Comparison of ENCODE assay signal across 13 cellular contexts in genomic region chr21:15788847-15789548, GRCh38. TPM values are rescaled to one million over a fixed set of nuclear protein-coding genes. Genes with fewer than 3 reads are reported as not detected.
DNase-seq lines count a peak whose midpoint lies in the region; TF ChIP-seq lines count a peak whose summit lies in the region.
"Had no signal": no experiment of that assay in that cellular context is flagged by ENCODE, and none has a peak within 500 bp of the region (broad histone marks: within the 10 kb centered on the region; RNA-seq: fewer than 3 reads in every experiment).

No MANE protein-coding gene starts in this region.

- H3K27me3 ChIP-seq in kidney epithelial cell (ENCODE audit: control insufficient read depth, insufficient read depth, low read length) (no peaks in the 10 kb centered on the region), neural progenitor cell (no peaks in the 10 kb centered on the region)
- H3K27me3 ChIP-seq: suprapubic skin had no signal

- H3K4me1 Mint-ChIP-seq in neural progenitor cell = no peaks in the 10 kb centered on the region

- H3K27ac Mint-ChIP-seq in neural progenitor cell = no peak overlapping the region

- H3K36me3 ChIP-seq in kidney epithelial cell (ENCODE audit: control insufficient read depth, insufficient read depth, low read length) (no peaks in the 10 kb centered on the region), neural progenitor cell (no peaks in the 10 kb centered on the region)
- H3K36me3 ChIP-seq: suprapubic skin had no signal

- H3K4me2 ChIP-seq in neural progenitor cell = no peak overlapping the region

- no peak overlapping the region for H3K4me3 Mint-ChIP-seq in neural progenitor cell

- no peaks in the 10 kb centered on the region for H3K79me2 ChIP-seq in neural progenitor cell (ENCODE audit: low read depth)

- H4K20me1 ChIP-seq in neural progenitor cell (ENCODE audit: low read depth) = no peaks in the 10 kb centered on the region

- no peaks in the 10 kb centered on the region for H3K9me3 ChIP-seq in neural progenitor cell (ENCODE audit: low read depth)
- H3K9me3 ChIP-seq: suprapubic skin had no signal

- H3K4me1 ChIP-seq in neural progenitor cell = no peaks in the 10 kb centered on the region
- H3K4me1 ChIP-seq: suprapubic skin had no signal

- no peaks in the 10 kb centered on the region for H3K27me3 Mint-ChIP-seq in neural progenitor cell (ENCODE audit: insufficient read depth, low read depth)

- H2AFZ ChIP-seq in neural progenitor cell (replicated peaks) = no peak overlapping the region

- H3K9me3 Mint-ChIP-seq in neural progenitor cell = peaks cover 5% of the 10 kb centered on the region

- DNase-seq in AG09309 (ENCODE audit: low read depth) = peak; percentile 4
- DNase-seq in NCI-H226 = peak; percentile 10
- peak; percentile 50 for DNase-seq in dedifferentiated amniotic fluid mesenchymal stem cell (ENCODE audit: extremely low spot score)
- peak; percentile 2 for DNase-seq in kidney epithelial cell (ENCODE audit: low read depth)
- DNase-seq in neural progenitor cell (ENCODE audit: low spot score) = no peak
- DNase-seq in activated CD8-positive, alpha-beta memory T cell treated with anti-CD3 and anti-CD28 coated beads, Interleukin-2, amount 50 U/mL, for 48 hours = no peak
- DNase-seq in NCI-H1105 (lab: John Stamatoyannopoulos, UW) = no peak
- DNase-seq in activated T-cell treated with anti-CD3 and anti-CD28 coated beads, Interleukin-2, amount 50 U/mL, for 48 hours = no peak
- DNase-seq: activated gamma-delta T cell, DMS153, midbrain, SIG-M5 had no signal

- TF ChIP-seq CTCF in AG09309 (IDR thresholded peaks at IDR 0.05; ENCODE audit: control insufficient read depth, insufficient read depth, low read depth, low read length, missing control alignments) (no peak), kidney epithelial cell (IDR thresholded peaks at IDR 0.05; ENCODE audit: insufficient read depth, low read length, poor library complexity, severe bottlenecking) (no peak), neural progenitor cell (IDR thresholded peaks at IDR 0.05) (no peak)

- H3K36me3 Mint-ChIP-seq in neural progenitor cell = peaks cover 21% of the 10 kb centered on the region

- no peak overlapping the region for H3K27ac ChIP-seq in neural progenitor cell
- H3K27ac ChIP-seq: suprapubic skin had no signal

- H3K4me3 ChIP-seq in AG09309 (ENCODE audit: control insufficient read depth, low read depth, low read length) (no peak overlapping the region), kidney epithelial cell (ENCODE audit: low read depth, low read length) (no peak overlapping the region), neural progenitor cell (no peak overlapping the region)
- H3K4me3 ChIP-seq: suprapubic skin had no signal

- no peak overlapping the region for H3K9ac ChIP-seq in neural progenitor cell

- H3F3A ChIP-seq in neural progenitor cell (ENCODE audit: low read depth) = no peaks in the 10 kb centered on the region

RNA-seq across cellular contexts. Expression of gene USP25, which starts 59.2 kb away (rescaled TPM):
- 32.0 and 36.6 TPM in 2 replicates for total RNA-seq in kidney epithelial cell
- 19.2 and 36.4 TPM in 2 replicates for total RNA-seq in neural progenitor cell (ENCODE audit: low replicate concordance)

Comparison
In these comparisons a context has a peak if more than half of its experiments do, and no peak if none do; other contexts are left out.
1. DNase-seq: peak in AG09309 (single experiment), NCI-H226 (single experiment), dedifferentiated amniotic fluid mesenchymal stem cell (single experiment) and kidney epithelial cell (single experiment); none in neural progenitor cell (single experiment), activated CD8-positive, alpha-beta memory T cell treated with anti-CD3 and anti-CD28 coated beads, Interleukin-2, amount 50 U/mL, for 48 hours (single experiment), NCI-H1105 (single experiment) and activated T-cell treated with anti-CD3 and anti-CD28 coated beads, Interleukin-2, amount 50 U/mL, for 48 hours (0 of 2).